In the genomic region with DNA sequence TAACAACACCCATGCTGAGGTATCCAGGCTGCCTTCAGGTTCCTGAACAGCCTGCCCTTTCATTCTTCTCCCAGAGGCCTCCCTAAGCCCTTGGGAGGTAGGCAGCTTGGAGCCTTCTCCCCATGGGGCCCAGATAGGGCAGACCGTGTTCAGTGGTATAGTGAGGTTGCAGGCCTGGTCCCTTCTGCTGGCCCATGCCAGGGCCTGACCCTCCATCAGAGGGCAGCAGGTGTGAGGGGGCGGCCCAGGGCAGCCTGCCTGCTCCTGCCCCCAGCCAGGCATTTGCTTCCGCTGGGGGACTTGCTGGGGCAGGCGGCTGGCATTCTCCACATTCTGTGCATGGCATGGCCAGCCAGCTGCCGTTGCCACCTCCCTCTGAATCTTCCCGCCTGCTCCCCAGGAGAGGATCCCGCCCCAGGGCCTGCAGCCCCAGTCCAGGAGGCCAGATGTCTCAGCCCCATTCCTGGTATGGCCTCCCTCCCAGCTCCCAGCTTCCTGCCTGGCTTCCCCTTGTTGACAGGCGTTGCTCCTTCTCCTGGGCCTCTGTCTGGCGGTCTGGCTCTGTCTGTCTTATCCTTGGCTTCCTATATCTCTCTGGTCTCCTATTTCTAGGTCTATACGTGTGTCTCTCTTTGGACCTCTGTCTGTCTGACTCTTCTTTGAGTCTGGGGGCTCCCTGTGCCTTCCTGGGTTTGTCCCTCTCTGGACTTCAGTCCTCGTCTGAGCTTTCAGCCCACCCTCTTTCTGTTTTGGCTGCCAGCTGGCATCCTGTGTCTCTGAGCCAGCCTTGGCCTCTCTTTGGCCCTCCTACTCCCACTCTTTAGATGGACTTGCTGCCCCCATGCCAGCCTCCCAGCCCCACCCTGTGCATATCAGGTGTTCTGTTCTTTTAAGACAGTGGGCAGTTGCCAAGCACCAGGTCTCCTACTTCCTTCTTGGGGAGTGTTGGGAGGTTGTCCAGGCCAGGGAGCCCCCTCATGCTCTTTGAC, we compare ENCODE assay signal across 1 cellular context.
TF ChIP-seq lines count a peak whose summit lies in the region.

No MANE protein-coding gene starts in this region.

TF ChIP-seq in liver, 16 proteins besides CTCF, POLR2A, EP300 and RAD21 (continued from another document):
- TF ChIP-seq, protein P1, sequence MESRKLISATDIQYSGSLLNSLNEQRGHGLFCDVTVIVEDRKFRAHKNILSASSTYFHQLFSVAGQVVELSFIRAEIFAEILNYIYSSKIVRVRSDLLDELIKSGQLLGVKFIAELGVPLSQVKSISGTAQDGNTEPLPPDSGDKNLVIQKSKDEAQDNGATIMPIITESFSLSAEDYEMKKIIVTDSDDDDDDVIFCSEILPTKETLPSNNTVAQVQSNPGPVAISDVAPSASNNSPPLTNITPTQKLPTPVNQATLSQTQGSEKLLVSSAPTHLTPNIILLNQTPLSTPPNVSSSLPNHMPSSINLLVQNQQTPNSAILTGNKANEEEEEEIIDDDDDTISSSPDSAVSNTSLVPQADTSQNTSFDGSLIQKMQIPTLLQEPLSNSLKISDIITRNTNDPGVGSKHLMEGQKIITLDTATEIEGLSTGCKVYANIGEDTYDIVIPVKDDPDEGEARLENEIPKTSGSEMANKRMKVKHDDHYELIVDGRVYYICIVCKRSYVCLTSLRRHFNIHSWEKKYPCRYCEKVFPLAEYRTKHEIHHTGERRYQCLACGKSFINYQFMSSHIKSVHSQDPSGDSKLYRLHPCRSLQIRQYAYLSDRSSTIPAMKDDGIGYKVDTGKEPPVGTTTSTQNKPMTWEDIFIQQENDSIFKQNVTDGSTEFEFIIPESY (IDR thresholded peaks at IDR 0.05) = no peak
- TF ChIP-seq, protein P2, sequence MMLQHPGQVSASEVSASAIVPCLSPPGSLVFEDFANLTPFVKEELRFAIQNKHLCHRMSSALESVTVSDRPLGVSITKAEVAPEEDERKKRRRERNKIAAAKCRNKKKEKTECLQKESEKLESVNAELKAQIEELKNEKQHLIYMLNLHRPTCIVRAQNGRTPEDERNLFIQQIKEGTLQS (IDR thresholded peaks at IDR 0.05) = no peak
- TF ChIP-seq TAF1 (conservative IDR thresholded peaks at IDR 0.05) (no peak), GABPA (IDR thresholded peaks at IDR 0.05 in 1 of 2, conservative IDR thresholded peaks at IDR 0.05 in 1 of 2) (no peak), FOXA1 (IDR thresholded peaks at IDR 0.05) (no peak), FOXA2 (IDR thresholded peaks at IDR 0.05) (no peak), SP1 (IDR thresholded peaks at IDR 0.05) (no peak)
- TF ChIP-seq, protein P3, sequence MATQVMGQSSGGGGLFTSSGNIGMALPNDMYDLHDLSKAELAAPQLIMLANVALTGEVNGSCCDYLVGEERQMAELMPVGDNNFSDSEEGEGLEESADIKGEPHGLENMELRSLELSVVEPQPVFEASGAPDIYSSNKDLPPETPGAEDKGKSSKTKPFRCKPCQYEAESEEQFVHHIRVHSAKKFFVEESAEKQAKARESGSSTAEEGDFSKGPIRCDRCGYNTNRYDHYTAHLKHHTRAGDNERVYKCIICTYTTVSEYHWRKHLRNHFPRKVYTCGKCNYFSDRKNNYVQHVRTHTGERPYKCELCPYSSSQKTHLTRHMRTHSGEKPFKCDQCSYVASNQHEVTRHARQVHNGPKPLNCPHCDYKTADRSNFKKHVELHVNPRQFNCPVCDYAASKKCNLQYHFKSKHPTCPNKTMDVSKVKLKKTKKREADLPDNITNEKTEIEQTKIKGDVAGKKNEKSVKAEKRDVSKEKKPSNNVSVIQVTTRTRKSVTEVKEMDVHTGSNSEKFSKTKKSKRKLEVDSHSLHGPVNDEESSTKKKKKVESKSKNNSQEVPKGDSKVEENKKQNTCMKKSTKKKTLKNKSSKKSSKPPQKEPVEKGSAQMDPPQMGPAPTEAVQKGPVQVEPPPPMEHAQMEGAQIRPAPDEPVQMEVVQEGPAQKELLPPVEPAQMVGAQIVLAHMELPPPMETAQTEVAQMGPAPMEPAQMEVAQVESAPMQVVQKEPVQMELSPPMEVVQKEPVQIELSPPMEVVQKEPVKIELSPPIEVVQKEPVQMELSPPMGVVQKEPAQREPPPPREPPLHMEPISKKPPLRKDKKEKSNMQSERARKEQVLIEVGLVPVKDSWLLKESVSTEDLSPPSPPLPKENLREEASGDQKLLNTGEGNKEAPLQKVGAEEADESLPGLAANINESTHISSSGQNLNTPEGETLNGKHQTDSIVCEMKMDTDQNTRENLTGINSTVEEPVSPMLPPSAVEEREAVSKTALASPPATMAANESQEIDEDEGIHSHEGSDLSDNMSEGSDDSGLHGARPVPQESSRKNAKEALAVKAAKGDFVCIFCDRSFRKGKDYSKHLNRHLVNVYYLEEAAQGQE (IDR thresholded peaks at IDR 0.05) = no peak
